In genomic region chr17:39626171-39626670, GRCh38 we compare ENCODE assay signal across 15 cellular contexts. TPM values are rescaled to one million over a fixed set of nuclear protein-coding genes. Genes with fewer than 3 reads are reported as not detected.
A peak's percentile ranks its signal among the peaks of the same experiment; 100 is the strongest.
DNase-seq lines count a peak whose midpoint lies in the region; ATAC-seq lines count a peak whose summit lies in the region.
"Had no signal": no experiment of that assay in that cellular context is flagged by ENCODE, and none has a peak within 500 bp of the region (broad histone marks: within the 10 kb centered on the region; RNA-seq: fewer than 3 reads in every experiment).

No MANE protein-coding gene starts in this region.

- no peaks in the 10 kb centered on the region for H3K9me3 Mint-ChIP-seq in activated naive CD4-positive, alpha-beta T cell treated with anti-CD3 and anti-CD28 coated beads, Interleukin-2, amount 50 U/mL, for 72 hours

- no peak overlapping the region for H3K27ac ChIP-seq in iPS-20b (ENCODE audit: low read length)
- peak overlapping the region; percentile 23 for H3K27ac ChIP-seq in subcutaneous abdominal adipose tissue (ENCODE audit: low read depth, low read length)
- H3K27ac ChIP-seq: BLaER1, HL-60 had no signal

- no peaks in the 10 kb centered on the region for H3K9me3 ChIP-seq in iPS-20b (ENCODE audit: insufficient read depth, low read depth, low read length)
- no peaks in the 10 kb centered on the region for H3K9me3 ChIP-seq in subcutaneous abdominal adipose tissue (ENCODE audit: control insufficient read depth in 5 of 5, low read length in 5 of 5)
- H3K9me3 ChIP-seq: adrenal gland, BLaER1 had no signal

- H3K36me3 Mint-ChIP-seq in activated naive CD4-positive, alpha-beta T cell treated with anti-CD3 and anti-CD28 coated beads, Interleukin-2, amount 50 U/mL, for 72 hours, result no peaks in the 10 kb centered on the region

- H3K4me1 ChIP-seq in iPS-20b (ENCODE audit: insufficient read depth, low read length) (peaks cover 29% of the 10 kb centered on the region; the same call in 1 of the 2 replicates), subcutaneous abdominal adipose tissue (ENCODE audit: control insufficient read depth in 5 of 5, insufficient read depth in 5 of 5, low read length in 5 of 5) (peaks cover 3 to 66% (median 61%) of the 10 kb centered on the region in 5 donors)

- DNase-seq in activated naive CD4-positive, alpha-beta T cell treated with anti-CD3 and anti-CD28 coated beads, Interleukin-2, amount 50 U/mL, for 16 hours, result peak; percentile 27
- DNase-seq in activated naive CD4-positive, alpha-beta T cell treated with anti-CD3 and anti-CD28 coated beads, Interleukin-2, amount 50 U/mL, for 72 hours (ENCODE audit: low spot score in 2 of 2), result no peak
- peak; percentile 43 to 44 for DNase-seq in activated T-cell treated with anti-CD3 and anti-CD28 coated beads, Interleukin-2, amount 50 U/mL, for 48 hours
- DNase-seq in globus pallidus (ENCODE audit: low spot score), result no peak
- DNase-seq: adrenal gland, erythroblast, kidney glomerular epithelial cell, NCI-H1436 treated with DMSO at 0.1 percent for 48 hours, T-helper 9 cell had no signal

- ATAC-seq in activated naive CD4-positive, alpha-beta T cell treated with anti-CD3 and anti-CD28 coated beads, Interleukin-2, amount 50 U/mL, for 72 hours, result no peak
- ATAC-seq in GM18517 (IDR thresholded peaks at IDR 0.05; ENCODE audit: unreplicated experiment) (no peak), HG02870 (IDR thresholded peaks at IDR 0.05; ENCODE audit: unreplicated experiment) (no peak)

- H3K4me3 ChIP-seq in iPS-20b (ENCODE audit: low read length) (peak overlapping the region; percentile 77), subcutaneous abdominal adipose tissue (ENCODE audit: low read depth in 1 of 5, low read length in 5 of 5) (peak overlapping the region in 1 of 5 donors; percentile 62)

- H3K9ac ChIP-seq in iPS-20b (ENCODE audit: low read depth, low read length) (no peak overlapping the region), subcutaneous abdominal adipose tissue (ENCODE audit: low read length in 5 of 5) (peak overlapping the region in 1 of 5 donors; percentile 25)
- H3K9ac ChIP-seq: BLaER1 had no signal

- H3K27ac Mint-ChIP-seq in activated naive CD4-positive, alpha-beta T cell treated with anti-CD3 and anti-CD28 coated beads, Interleukin-2, amount 50 U/mL, for 72 hours, result no peak overlapping the region

- H3K36me3 ChIP-seq in iPS-20b (ENCODE audit: insufficient read depth, low read depth, low read length) (no peaks in the 10 kb centered on the region), subcutaneous abdominal adipose tissue (ENCODE audit: control insufficient read depth in 5 of 5, insufficient read depth in 5 of 5, low read length in 5 of 5) (no peaks in the 10 kb centered on the region)
- H3K36me3 ChIP-seq: adrenal gland, BLaER1 had no signal

- H3K27me3 ChIP-seq in iPS-20b (ENCODE audit: insufficient read depth, low read length), result peaks cover 78% of the 10 kb centered on the region
- H3K27me3 ChIP-seq in subcutaneous abdominal adipose tissue (ENCODE audit: control insufficient read depth in 5 of 5, insufficient read depth in 4 of 5, low read length in 5 of 5), result peaks cover 0 to 38% (median 24%) of the 10 kb centered on the region in 5 donors

RNA-seq across cellular contexts. Expression of gene PPP1R1B, which starts 0.5 kb away (rescaled TPM):
- total RNA-seq in activated naive CD4-positive, alpha-beta T cell treated with anti-CD3 and anti-CD28 coated beads, Interleukin-2, amount 50 U/mL, for 72 hours, result under 1 TPM in 1 of 2 donors, not detected in 1; 0.16 TPM

RNA-seq across cellular contexts. Expression of gene STARD3, which starts 10.7 kb away (rescaled TPM):
- total RNA-seq in activated naive CD4-positive, alpha-beta T cell treated with anti-CD3 and anti-CD28 coated beads, Interleukin-2, amount 50 U/mL, for 72 hours, result 10 to 100 TPM; 62.7 to 80.6 TPM

RNA-seq across cellular contexts. Expression of gene NEUROD2, which starts 18.5 kb away (rescaled TPM):
- total RNA-seq in activated naive CD4-positive, alpha-beta T cell treated with anti-CD3 and anti-CD28 coated beads, Interleukin-2, amount 50 U/mL, for 72 hours, result not detected
- total RNA-seq: adrenal gland had no signal

RNA-seq across cellular contexts. Expression of gene TCAP, which starts 38.9 kb away (rescaled TPM):
- total RNA-seq in activated naive CD4-positive, alpha-beta T cell treated with anti-CD3 and anti-CD28 coated beads, Interleukin-2, amount 50 U/mL, for 72 hours, result 1 to 10 TPM; 2.3 to 3.0 TPM

RNA-seq across cellular contexts. Expression of gene PNMT, which starts 42.0 kb away (rescaled TPM):
- under 1 TPM in 1 of 2 donors, not detected in 1; 0.64 TPM for total RNA-seq in activated naive CD4-positive, alpha-beta T cell treated with anti-CD3 and anti-CD28 coated beads, Interleukin-2, amount 50 U/mL, for 72 hours

Comparison
In these comparisons a context has a peak if more than half of its experiments do, and no peak if none do; other contexts are left out.
1. DNase-seq: peak in activated naive CD4-positive, alpha-beta T cell treated with anti-CD3 and anti-CD28 coated beads, Interleukin-2, amount 50 U/mL, for 16 hours (single experiment) and activated T-cell treated with anti-CD3 and anti-CD28 coated beads, Interleukin-2, amount 50 U/mL, for 48 hours (2 of 2); none in activated naive CD4-positive, alpha-beta T cell treated with anti-CD3 and anti-CD28 coated beads, Interleukin-2, amount 50 U/mL, for 72 hours (0 of 2) and globus pallidus (single experiment).